15 cellular contexts compared by ENCODE assay signal in genomic region chr3:13051066-13051465, GRCh38. TPM values are rescaled to one million over a fixed set of nuclear protein-coding genes. Genes with fewer than 3 reads are reported as not detected.
A peak's percentile ranks its signal among the peaks of the same experiment; 100 is the strongest.
DNase-seq lines count a peak whose midpoint lies in the region; ATAC-seq and TF ChIP-seq lines count a peak whose summit lies in the region.
"Had no signal": no experiment of that assay in that cellular context is flagged by ENCODE, and none has a peak within 500 bp of the region (broad histone marks: within the 10 kb centered on the region; RNA-seq: fewer than 3 reads in every experiment).

No MANE protein-coding gene starts in this region.

- H2BK15ac ChIP-seq in IMR-90 (ENCODE audit: low read depth, low read length) = no peak overlapping the region

- no peaks in the 10 kb centered on the region for H3K27me3 ChIP-seq in DND-41 (ENCODE audit: insufficient read depth, low read length, poor library complexity)
- H3K27me3 ChIP-seq in IMR-90 (ENCODE audit: control insufficient read depth, insufficient read depth, low read length) = peaks cover 26% of the 10 kb centered on the region
- peaks cover 52% of the 10 kb centered on the region for H3K27me3 ChIP-seq in SJCRH30

- no peaks in the 10 kb centered on the region for H3K79me1 ChIP-seq in IMR-90 (ENCODE audit: low read depth in 1 of 2, low read length in 2 of 2)

- no peak overlapping the region for H3K23ac ChIP-seq in IMR-90 (ENCODE audit: low read depth, low read length)

- H2BK120ac ChIP-seq in IMR-90 (ENCODE audit: low read depth, low read length) = no peak overlapping the region

- BruUV-seq in IMR-90 (replicated peaks; lab: Mats Ljungman, UMichigan) = no TSS peak

- POLR2A ChIA-PET in IMR-90 (lab: Charles Lee; ENCODE audit: unreplicated experiment) = no interaction called here

- H2AK5ac ChIP-seq in IMR-90 (ENCODE audit: low read depth, low read length) = no peak overlapping the region

- H3K4me1 ChIP-seq in DND-41 (ENCODE audit: insufficient read depth, low read length) = peaks cover 58% of the 10 kb centered on the region
- no peaks in the 10 kb centered on the region for H3K4me1 ChIP-seq in IMR-90 (ENCODE audit: control insufficient read depth, insufficient read depth, low read length)
- peaks cover 7% of the 10 kb centered on the region for H3K4me1 ChIP-seq in SJCRH30
- H3K4me1 ChIP-seq: Caco-2 had no signal

- H3K4me2 ChIP-seq in DND-41 (ENCODE audit: insufficient read depth, low read length) = no peak overlapping the region
- no peak overlapping the region for H3K4me2 ChIP-seq in IMR-90 (ENCODE audit: low read depth, low read length)

- TF ChIP-seq POLR2A in IMR-90 (IDR thresholded peaks at IDR 0.05; ENCODE audit: low read depth, low read length) = no peak

- H3K14ac ChIP-seq in IMR-90 (replicated peaks; ENCODE audit: low read depth, low read length) = no peak overlapping the region

- H3K9ac ChIP-seq in DND-41 (ENCODE audit: low read depth, low read length) = peak overlapping the region; percentile 25
- no peak overlapping the region for H3K9ac ChIP-seq in IMR-90 (ENCODE audit: low read depth, low read length)

- H3K4me3 ChIP-seq in DND-41 (ENCODE audit: low read depth in 1 of 2, low read length in 2 of 2) = no peak overlapping the region
- H3K4me3 ChIP-seq in IMR-90 (ENCODE audit: insufficient read depth, low read depth, low read length) = no peak overlapping the region
- no peak overlapping the region for H3K4me3 ChIP-seq in SJCRH30
- H3K4me3 ChIP-seq: lung, thoracic aorta had no signal

- peak overlapping the region; percentile 86 for H3K27ac ChIP-seq in DND-41 (ENCODE audit: low read length)
- H3K27ac ChIP-seq in IMR-90 (ENCODE audit: insufficient read depth, low read length) = no peak overlapping the region
- H3K27ac ChIP-seq in SJCRH30 = no peak overlapping the region
- H3K27ac ChIP-seq: thoracic aorta had no signal

- no peak overlapping the region for H3K18ac ChIP-seq in IMR-90 (ENCODE audit: low read depth, low read length)

- H3K9me3 ChIP-seq in DND-41 (ENCODE audit: insufficient read depth, low read length, severe bottlenecking) (no peaks in the 10 kb centered on the region), IMR-90 (ENCODE audit: control insufficient read depth, insufficient read depth, low read length) (no peaks in the 10 kb centered on the region), SJCRH30 (replicated peaks) (no peaks in the 10 kb centered on the region)
- H3K9me3 ChIP-seq: Caco-2, thoracic aorta had no signal

- DNase-seq in DND-41 (peak; percentile 60), IMR-90 (no peak), NCI-H69 (lab: John Stamatoyannopoulos, UW) (peak; percentile 74), islet precursor cell (peak; percentile 75), SJCRH30 (no peak), hepatic stellate cell (ENCODE audit: low spot score) (no peak), T-helper 1 cell (no peak)
- DNase-seq: activated CD4-positive, CD25-positive, alpha-beta regulatory T cell treated with anti-CD3 and anti-CD28 coated beads, Interleukin-2, amount 50 U/mL, for 72 hours; Caco-2; GF-D8; NCI-H1436 treated with DMSO at 0.1 percent for 48 hours had no signal

- H2AK9ac ChIP-seq in IMR-90 (replicated peaks; ENCODE audit: low read depth, low read length, poor library complexity) = no peak overlapping the region

- no peak overlapping the region for H4K5ac ChIP-seq in IMR-90 (ENCODE audit: low read depth, low read length)

- no peak overlapping the region for H4K8ac ChIP-seq in IMR-90 (ENCODE audit: low read depth in 2 of 2, low read length in 2 of 2)

- H3K56ac ChIP-seq in IMR-90 (ENCODE audit: extremely low read depth, insufficient read depth, low read length) = no peak overlapping the region

- in situ Hi-C loops in IMR-90 (cut with MboI; ENCODE audit: low sequenced_read_pairs) = no loop called here

- TF ChIP-seq CTCF in DND-41 (IDR thresholded peaks at IDR 0.05; ENCODE audit: borderline replicate concordance, extremely low read depth, low read length, poor library complexity, severe bottlenecking) = no peak
- TF ChIP-seq CTCF in IMR-90 (conservative IDR thresholded peaks at IDR 0.05; ENCODE audit: low read depth, low read length) = no peak

- H2BK5ac ChIP-seq in IMR-90 (ENCODE audit: low read depth, low read length, poor library complexity, severe bottlenecking) = no peak overlapping the region

- H2AFZ ChIP-seq in DND-41 (ENCODE audit: low read depth, low read length) (peak overlapping the region; percentile 62; the same call in 1 of the 2 replicates), IMR-90 (replicated peaks; ENCODE audit: low read length, poor library complexity) (no peak overlapping the region)

- ATAC-seq in DND-41 (ENCODE audit: insufficient read depth, low read depth) (peak; percentile 52), IMR-90 (ENCODE audit: low read depth) (peak; percentile 21; the same call in 1 of the 2 replicates)
- ATAC-seq: right cardiac atrium; stimulated activated effector memory CD8-positive, alpha-beta T cell treated with anti-CD3 and anti-CD28 coated beads, Interleukin-12 subunit alpha, Interleukin-12 subunit beta, amount 100 ng/mL, for 72 hours had no signal

- dilution Hi-C loops in IMR-90 (cut with HindIII; ENCODE audit: low sequenced_read_pairs, unreplicated experiment) = no loop called here

- TF ChIP-seq RAD21 in IMR-90 (IDR thresholded peaks at IDR 0.05; ENCODE audit: low read length) = no peak

- H2BK20ac ChIP-seq in IMR-90 (ENCODE audit: low read depth, low read length) = no peak overlapping the region

- H3K36me3 ChIP-seq in DND-41 (ENCODE audit: insufficient read depth, low read length) = no peaks in the 10 kb centered on the region
- no peaks in the 10 kb centered on the region for H3K36me3 ChIP-seq in IMR-90 (ENCODE audit: control insufficient read depth, insufficient read depth, low read length)
- no peaks in the 10 kb centered on the region for H3K36me3 ChIP-seq in SJCRH30
- H3K36me3 ChIP-seq: thoracic aorta had no signal

- CTCF ChIA-PET in IMR-90 (lab: Yijun Ruan, JAX) = no interaction called here

- intact Hi-C loops in IMR-90 (cut with micrococcal nuclease) = no loop called here

- WGBS in IMR-90 (ENCODE audit: extremely low coverage in 2 of 2, insufficient read length in 1 of 2), 2 experiments = 50% methylated on average over 1 of the region's 2 CpGs; no CpG with 5 or more reads in 1 of the 2 experiments

- H3K4ac ChIP-seq in IMR-90 (ENCODE audit: low read depth, low read length) = no peak overlapping the region

- H3K9me1 ChIP-seq in IMR-90 (ENCODE audit: insufficient read depth, low read length) = no peaks in the 10 kb centered on the region

- H3K79me2 ChIP-seq in DND-41 (ENCODE audit: insufficient read depth, low read length) = no peaks in the 10 kb centered on the region

- H4K20me1 ChIP-seq in DND-41 (ENCODE audit: insufficient read depth, low read length) (no peaks in the 10 kb centered on the region), IMR-90 (ENCODE audit: insufficient read depth, low read length) (no peaks in the 10 kb centered on the region)

- H4K91ac ChIP-seq in IMR-90 (ENCODE audit: insufficient read depth, low read depth, low read length) = no peak overlapping the region

TF ChIP-seq in IMR-90, 13 proteins besides CTCF, POLR2A, EP300 and RAD21:
- TF ChIP-seq BHLHE40 (IDR thresholded peaks at IDR 0.05; ENCODE audit: low read depth, low read length) (no peak), FOS (IDR thresholded peaks at IDR 0.05; ENCODE audit: low read depth, low read length) (no peak), MAZ (IDR thresholded peaks at IDR 0.05; ENCODE audit: borderline replicate concordance, low read depth, low read length) (no peak), USF2 (IDR thresholded peaks at IDR 0.05; ENCODE audit: low read depth, low read length) (no peak), RCOR1 (IDR thresholded peaks at IDR 0.05; ENCODE audit: insufficient replicate concordance, low read length) (no peak), NFE2L2 (IDR thresholded peaks at IDR 0.05; ENCODE audit: low read depth, low read length) (no peak), CEBPB (IDR thresholded peaks at IDR 0.05; ENCODE audit: low read depth, low read length) (no peak), CHD1 (IDR thresholded peaks at IDR 0.05; ENCODE audit: low read depth, low read length) (no peak), MAFK (IDR thresholded peaks at IDR 0.05; ENCODE audit: low read depth, low read length) (no peak), MXI1 (IDR thresholded peaks at IDR 0.05; ENCODE audit: borderline replicate concordance, low read depth, low read length) (no peak)

RNA-seq across cellular contexts. Expression of gene IQSEC1, which starts 22.2 kb away (rescaled TPM):
- 5.9 and 6.4 TPM in 2 replicates for total RNA-seq in IMR-90 (2012; rRNA removed)
- 11.6 and 11.9 TPM in 2 replicates for polyA plus RNA-seq in IMR-90 (2012; rRNA removed)
- 7.4 and 10.4 TPM in 2 replicates for polyA plus RNA-seq in IMR-90 (2012; cell fraction: cytosol; rRNA removed)
- 32.9 and 36.9 TPM in 2 replicates for polyA plus RNA-seq in IMR-90 (2012; cell fraction: nucleus; rRNA removed; ENCODE audit: low replicate concordance)
- total RNA-seq in SJCRH30 (2014; rRNA removed; shearing (Covaris generic)) = 5.7 and 6.8 TPM in 2 replicates

Comparison
In these comparisons a context has a peak if more than half of its experiments do, and no peak if none do; other contexts are left out.
1. DNase-seq: peak in DND-41 (single experiment), NCI-H69 (single experiment) and islet precursor cell (single experiment); none in IMR-90 (single experiment), SJCRH30 (0 of 2), hepatic stellate cell (single experiment) and T-helper 1 cell (0 of 5).